ENCODE assay signal across 8 cellular contexts in the genomic region with DNA sequence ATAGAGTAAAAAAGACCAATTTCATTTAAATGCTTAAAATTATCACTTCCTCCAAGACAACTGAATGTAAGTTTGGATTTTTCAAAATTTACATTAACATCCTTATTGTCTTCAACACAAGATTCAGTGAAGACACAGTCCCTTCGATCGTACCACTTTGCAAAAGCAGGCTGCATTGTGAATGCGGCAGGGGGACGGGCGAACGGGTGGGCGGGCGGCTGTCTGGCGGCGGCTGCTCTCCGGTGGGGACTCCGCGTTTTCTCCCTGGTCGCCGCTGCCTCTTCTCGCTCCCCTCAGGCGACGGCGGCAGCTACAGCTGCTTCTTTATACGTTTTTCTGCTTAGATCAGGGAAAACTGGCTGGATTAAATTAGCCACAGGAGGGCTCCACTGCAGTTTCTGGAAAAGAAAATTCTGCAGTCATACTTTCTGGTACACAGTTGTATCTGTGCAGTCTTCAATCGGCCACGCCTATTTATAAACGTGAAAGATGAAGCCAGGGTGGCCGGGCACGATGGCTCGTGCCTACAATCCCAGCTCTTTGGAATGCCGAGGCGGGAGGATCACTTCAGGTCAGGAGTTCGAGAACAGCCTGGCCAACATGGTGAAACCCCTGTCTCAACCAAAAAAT. TPM values are rescaled to one million over a fixed set of nuclear protein-coding genes. Genes with fewer than 3 reads are reported as not detected.
A peak's percentile ranks its signal among the peaks of the same experiment; 100 is the strongest.
DNase-seq lines count a peak whose midpoint lies in the region; ATAC-seq and TF ChIP-seq lines count a peak whose summit lies in the region.

No MANE protein-coding gene starts in this region.

- H3K36me3 ChIP-seq in IMR-90 (ENCODE audit: control insufficient read depth, insufficient read depth, low read length) (no peaks in the 10 kb centered on the region), skeletal muscle tissue (ENCODE audit: control insufficient read depth in 3 of 3, insufficient read depth in 3 of 3, low read length in 3 of 3) (no peaks in the 10 kb centered on the region)

- no peak overlapping the region for H2BK120ac ChIP-seq in IMR-90 (ENCODE audit: low read depth, low read length)

- no peak overlapping the region for H3K4ac ChIP-seq in IMR-90 (ENCODE audit: low read depth, low read length)

- TF ChIP-seq POLR2A in IMR-90 (IDR thresholded peaks at IDR 0.05; ENCODE audit: low read depth, low read length): no peak

- CTCF ChIA-PET in IMR-90 (lab: Yijun Ruan, JAX): interaction anchor here (0.7 to 1.4 kb wide), 3 partner anchors 19 to 257 kb away, joined by 3 to 8 read pairs (median 4); no protein-coding TSS in a partner anchor
- CTCF ChIA-PET in RWPE1 (lab: Yijun Ruan, JAX): interaction anchor here (0.6 to 0.7 kb wide), 2 partner anchors 32 to 99 kb away, joined by 3 to 4 read pairs; no protein-coding TSS in a partner anchor

- H3K14ac ChIP-seq in IMR-90 (replicated peaks; ENCODE audit: low read depth, low read length): no peak overlapping the region

- H3K9me3 ChIP-seq in IMR-90 (ENCODE audit: control insufficient read depth, insufficient read depth, low read length) (no peaks in the 10 kb centered on the region), skeletal muscle tissue (ENCODE audit: control insufficient read depth in 3 of 3, low read length in 3 of 3) (no peaks in the 10 kb centered on the region)

- POLR2A ChIA-PET in IMR-90 (lab: Charles Lee; ENCODE audit: unreplicated experiment) (no interaction called here), RWPE1 (lab: Yijun Ruan, JAX; ENCODE audit: low non-redundant PET) (no interaction called here)

- H3K9me1 ChIP-seq in IMR-90 (ENCODE audit: insufficient read depth, low read length): no peaks in the 10 kb centered on the region

- dilution Hi-C loops in IMR-90 (cut with HindIII; ENCODE audit: low sequenced_read_pairs, unreplicated experiment): no loop called here

- H3K9ac ChIP-seq in IMR-90 (ENCODE audit: low read depth, low read length) (peak overlapping the region; percentile 63; the same call in 1 of the 2 replicates), skeletal muscle tissue (ENCODE audit: low read depth in 1 of 3, low read length in 3 of 3) (peak overlapping the region in 1 of 3 donors; percentile 12)

- H3K27ac ChIP-seq in IMR-90 (ENCODE audit: insufficient read depth, low read length) (no peak overlapping the region), RWPE1 (peak overlapping the region; percentile 62), skeletal muscle tissue (ENCODE audit: low read depth, low read length) (no peak overlapping the region)

- peak; percentile 56 for TF ChIP-seq CTCF in IMR-90 (conservative IDR thresholded peaks at IDR 0.05; ENCODE audit: low read depth, low read length)
- peak; percentile 72 for TF ChIP-seq CTCF in RWPE1 (conservative IDR thresholded peaks at IDR 0.05; ENCODE audit: low read depth)

- H2AK9ac ChIP-seq in IMR-90 (replicated peaks; ENCODE audit: low read depth, low read length, poor library complexity): no peak overlapping the region

- peak; percentile 70 for DNase-seq in DMS114 treated with DMSO at 0.1 percent for 48 hours (lab: John Stamatoyannopoulos, UW; ENCODE audit: unreplicated experiment)
- peak; percentile 55 for DNase-seq in IMR-90
- DNase-seq in RWPE1 (ENCODE audit: low spot score): peak; percentile 44
- DNase-seq in brain pericyte (ENCODE audit: low read depth, low spot score): peak; percentile 13
- peak; percentile 60 for DNase-seq in iPS-NIHi11 (ENCODE audit: low spot score)
- no peak for DNase-seq in central memory CD4-positive, alpha-beta T cell

- peak overlapping the region; percentile 90 for H3K4me2 ChIP-seq in IMR-90 (ENCODE audit: low read depth, low read length)

- H2BK15ac ChIP-seq in IMR-90 (ENCODE audit: low read depth, low read length): no peak overlapping the region

- H4K5ac ChIP-seq in IMR-90 (ENCODE audit: low read depth, low read length): no peak overlapping the region

- 5% methylated on average over 21 of the region's 29 CpGs; no CpG with 5 or more reads in 1 of the 2 experiments for WGBS in IMR-90 (ENCODE audit: extremely low coverage in 2 of 2, insufficient read length in 1 of 2), 2 experiments

- intact Hi-C loops in IMR-90 (cut with micrococcal nuclease): loop anchor here (1.0 to 2.0 kb wide), 2 partner anchors 171 to 178 kb away; partner anchors contain the start of gene CLCN3

- peak overlapping the region; percentile 79 for H2AFZ ChIP-seq in IMR-90 (replicated peaks; ENCODE audit: low read length, poor library complexity)

- H3K27me3 ChIP-seq in IMR-90 (ENCODE audit: control insufficient read depth, insufficient read depth, low read length) (peaks cover 2% of the 10 kb centered on the region), skeletal muscle tissue (ENCODE audit: control insufficient read depth in 3 of 3, insufficient read depth in 3 of 3, low read length in 3 of 3) (peaks cover 12 to 21% (median 16%) of the 10 kb centered on the region in 3 donors)

- no peaks in the 10 kb centered on the region for H3K79me1 ChIP-seq in IMR-90 (ENCODE audit: low read depth in 1 of 2, low read length in 2 of 2)

- no peak overlapping the region for H3K18ac ChIP-seq in IMR-90 (ENCODE audit: low read depth, low read length)

- no peaks in the 10 kb centered on the region for H3K4me1 ChIP-seq in IMR-90 (ENCODE audit: control insufficient read depth, insufficient read depth, low read length)
- H3K4me1 ChIP-seq in skeletal muscle tissue (ENCODE audit: control insufficient read depth in 3 of 3, insufficient read depth in 3 of 3, low read length in 3 of 3): peaks cover 0 to 5% (median 0%) of the 10 kb centered on the region in 3 donors

- BruUV-seq in IMR-90 (replicated peaks; lab: Mats Ljungman, UMichigan): no TSS peak

- H3K4me3 ChIP-seq in IMR-90 (ENCODE audit: insufficient read depth, low read depth, low read length) (peak overlapping the region; percentile 18), skeletal muscle tissue (ENCODE audit: low read length in 3 of 3) (peak overlapping the region; percentile 6 to 38 (median 22))

- H4K91ac ChIP-seq in IMR-90 (ENCODE audit: insufficient read depth, low read depth, low read length): no peak overlapping the region

- H3K23ac ChIP-seq in IMR-90 (ENCODE audit: low read depth, low read length): no peak overlapping the region

- no peak overlapping the region for H2BK5ac ChIP-seq in IMR-90 (ENCODE audit: low read depth, low read length, poor library complexity, severe bottlenecking)

- no peak overlapping the region for H2BK20ac ChIP-seq in IMR-90 (ENCODE audit: low read depth, low read length)

- H4K8ac ChIP-seq in IMR-90 (ENCODE audit: low read depth in 2 of 2, low read length in 2 of 2): no peak overlapping the region

- in situ Hi-C loops in IMR-90 (cut with MboI; ENCODE audit: low sequenced_read_pairs): no loop called here

- H2AK5ac ChIP-seq in IMR-90 (ENCODE audit: low read depth, low read length): no peak overlapping the region

- H4K20me1 ChIP-seq in IMR-90 (ENCODE audit: insufficient read depth, low read length): no peaks in the 10 kb centered on the region

- peak; percentile 16; the same call in 1 of the 2 replicates for TF ChIP-seq RAD21 in IMR-90 (IDR thresholded peaks at IDR 0.05; ENCODE audit: low read length)

- H3K56ac ChIP-seq in IMR-90 (ENCODE audit: extremely low read depth, insufficient read depth, low read length): no peak overlapping the region

- ATAC-seq in IMR-90 (ENCODE audit: low read depth) (peak; percentile 92), GM18867 (IDR thresholded peaks at IDR 0.05; ENCODE audit: unreplicated experiment) (no peak)

TF ChIP-seq in IMR-90, 13 proteins besides CTCF, POLR2A, EP300 and RAD21:
- TF ChIP-seq NFE2L2 (IDR thresholded peaks at IDR 0.05; ENCODE audit: low read depth, low read length) (no peak), MAFK (IDR thresholded peaks at IDR 0.05; ENCODE audit: low read depth, low read length) (peak; percentile 77), SMC3 (IDR thresholded peaks at IDR 0.05; ENCODE audit: low read depth, low read length) (peak; percentile 44; the same call in 1 of the 2 replicates)

RNA-seq across cellular contexts. Expression of gene HPF1, which starts 33.9 kb away (rescaled TPM):
- total RNA-seq in IMR-90 (2012; rRNA removed) (15.2 and 27.5 TPM in 2 replicates), skeletal muscle tissue (13.0 TPM)
- polyA plus RNA-seq in IMR-90 (2012; rRNA removed): 19.1 and 24.9 TPM in 2 replicates
- polyA plus RNA-seq in IMR-90 (2012; cell fraction: cytosol; rRNA removed): 3.7 and 8.2 TPM in 2 replicates
- 1.6 and 10.0 TPM in 2 replicates for polyA plus RNA-seq in IMR-90 (2012; cell fraction: nucleus; rRNA removed; ENCODE audit: low replicate concordance)
